11 cellular contexts compared by ENCODE assay signal in genomic region chr10:22617516-22617915, GRCh38.
DNase-seq lines count a peak whose midpoint lies in the region; ATAC-seq and TF ChIP-seq lines count a peak whose summit lies in the region.
"Had no signal": no experiment of that assay in that cellular context is flagged by ENCODE, and none has a peak within 500 bp of the region (broad histone marks: within the 10 kb centered on the region; RNA-seq: fewer than 3 reads in every experiment).

No MANE protein-coding gene starts in this region.

- peaks cover 0 to 2% of the 10 kb centered on the region in 2 donors for H3K27me3 Mint-ChIP-seq in CD8-positive, alpha-beta memory T cell
- no peaks in the 10 kb centered on the region for H3K27me3 Mint-ChIP-seq in HFFc6 (ENCODE audit: insufficient read depth)
- no peaks in the 10 kb centered on the region for H3K27me3 Mint-ChIP-seq in naive B cell

- H3K4me3 ChIP-seq in CD8-positive, alpha-beta memory T cell (ENCODE audit: low read length): no peak overlapping the region
- H3K4me3 ChIP-seq in adrenal gland: no peak overlapping the region

- H3K27ac ChIP-seq in CD8-positive, alpha-beta memory T cell (ENCODE audit: low read depth, low read length): no peak overlapping the region
- peak overlapping the region in 4 of 5 donors; percentile 76 to 85 (median 82) for H3K27ac ChIP-seq in adrenal gland
- H3K27ac ChIP-seq: KMS-11 had no signal

- no peaks in the 10 kb centered on the region for H3K36me3 ChIP-seq in CD8-positive, alpha-beta memory T cell (ENCODE audit: insufficient read depth, low read length)
- H3K36me3 ChIP-seq in adrenal gland (replicated peaks in 1 of 2): no peaks in the 10 kb centered on the region

- peak; percentile 54 for TF ChIP-seq CTCF in HFFc6 (IDR thresholded peaks at IDR 0.05)
- TF ChIP-seq CTCF in adrenal gland (IDR thresholded peaks at IDR 0.05): no peak

- intact Hi-C loops in adrenal gland (cut with DNase I): loop anchor here (10.0 kb wide), 1 partner anchor 97 kb away; the partner anchor contains the start of gene PIP4K2A (in 2 of the 2)

- H3K4me3 Mint-ChIP-seq in CD8-positive, alpha-beta memory T cell: peak overlapping the region; percentile 44 to 81 (median 79)
- H3K4me3 Mint-ChIP-seq in HFFc6 (peak overlapping the region; percentile 55), naive B cell (peak overlapping the region in 5 of 8 donors; percentile 8 to 43 (median 9))

- 64 to 81% (median 76%) methylated on average over 3 of the region's 3 CpGs for WGBS in adrenal gland, 4 donors

- H3K9me3 Mint-ChIP-seq in CD8-positive, alpha-beta memory T cell: no peaks in the 10 kb centered on the region
- H3K9me3 Mint-ChIP-seq in HFFc6 (no peaks in the 10 kb centered on the region), naive B cell (peaks cover 0 to 4% (median 0%) of the 10 kb centered on the region in 7 donors)

- peak in 1 of 5 donors; percentile 63 for DNase-seq in CD8-positive, alpha-beta memory T cell
- DNase-seq in HFFc6: no peak
- peak in 1 of 7 donors; percentile 53 for DNase-seq in adrenal gland
- DNase-seq in naive B cell: no peak
- no peak for DNase-seq in medulla oblongata (ENCODE audit: extremely low spot score)
- DNase-seq: amniotic stem cell, NCI-H774 had no signal

- CTCF ChIA-PET in CD8-positive, alpha-beta memory T cell (lab: Charles Lee): interaction anchor here (1.1 to 3.3 kb wide), 12 partner anchors 8 to 95 kb away, joined by 3 to 11 read pairs (median 4); no protein-coding TSS in a partner anchor

- H3K4me1 ChIP-seq in CD8-positive, alpha-beta memory T cell (ENCODE audit: insufficient read depth, low read length): peaks cover 95% of the 10 kb centered on the region
- H3K4me1 ChIP-seq in adrenal gland (replicated peaks in 1 of 2): peaks cover 34 to 70% of the 10 kb centered on the region in 2 donors

- peaks cover 0 to 22% (median 9%) of the 10 kb centered on the region in 3 donors for H3K36me3 Mint-ChIP-seq in CD8-positive, alpha-beta memory T cell
- H3K36me3 Mint-ChIP-seq in HFFc6 (ENCODE audit: low read depth) (peaks cover 18% of the 10 kb centered on the region), naive B cell (peaks cover 0 to 5% of the 10 kb centered on the region in 2 donors)

- H3K9me3 ChIP-seq in CD8-positive, alpha-beta memory T cell (ENCODE audit: low read length): no peaks in the 10 kb centered on the region
- no peaks in the 10 kb centered on the region for H3K9me3 ChIP-seq in adrenal gland (replicated peaks in 1 of 3)

- H3K4me1 Mint-ChIP-seq in CD8-positive, alpha-beta memory T cell: peaks cover 96 to 100% (median 99%) of the 10 kb centered on the region in 3 donors
- H3K4me1 Mint-ChIP-seq in HFFc6 (ENCODE audit: low read depth): peaks cover 89% of the 10 kb centered on the region
- H3K4me1 Mint-ChIP-seq in naive B cell: peaks cover 57 to 85% (median 74%) of the 10 kb centered on the region in 3 donors

- H3K27ac Mint-ChIP-seq in CD8-positive, alpha-beta memory T cell: peak overlapping the region; percentile 83 to 100 (median 97)
- H3K27ac Mint-ChIP-seq in HFFc6 (peak overlapping the region; percentile 87), naive B cell (peak overlapping the region; percentile 49 to 87 (median 73))

- POLR2A ChIA-PET in CD8-positive, alpha-beta memory T cell (lab: Charles Lee): interaction anchor here (1.0 to 2.2 kb wide), 4 partner anchors 12 to 32 kb away, joined by 3 to 8 read pairs (median 5); no protein-coding TSS in a partner anchor

- no peak for ATAC-seq in naive B cell (ENCODE audit: low read depth in 2 of 2)
- ATAC-seq in GM18858 (IDR thresholded peaks at IDR 0.05; ENCODE audit: unreplicated experiment): no peak
- no peak for ATAC-seq in HG03039 (IDR thresholded peaks at IDR 0.05; ENCODE audit: unreplicated experiment)
- no peak for ATAC-seq in HG03025 (IDR thresholded peaks at IDR 0.05; ENCODE audit: low FRiP score, unreplicated experiment)

- H3K27me3 ChIP-seq in CD8-positive, alpha-beta memory T cell (ENCODE audit: insufficient read depth, low read length, poor library complexity, severe bottlenecking): no peaks in the 10 kb centered on the region
- H3K27me3 ChIP-seq in adrenal gland: no peaks in the 10 kb centered on the region

- TF ChIP-seq POLR2A in adrenal gland (IDR thresholded peaks at IDR 0.05): no peak

Comparison
In these comparisons a context has a peak if more than half of its experiments do, and no peak if none do; other contexts are left out.
1. H3K4me3 Mint-ChIP-seq: peak in every context shown above with its lines; median percentile 79 in CD8-positive, alpha-beta memory T cell; 55 in HFFc6; 9 in naive B cell.